In genomic region chr16:1422076-1422475, GRCh38 we compare ENCODE assay signal across 13 cellular contexts. TPM values are rescaled to one million over a fixed set of nuclear protein-coding genes. Genes with fewer than 3 reads are reported as not detected.
A peak's percentile ranks its signal among the peaks of the same experiment; 100 is the strongest.
DNase-seq lines count a peak whose midpoint lies in the region; ATAC-seq and TF ChIP-seq lines count a peak whose summit lies in the region.
"Had no signal": no experiment of that assay in that cellular context is flagged by ENCODE, and none has a peak within 500 bp of the region (broad histone marks: within the 10 kb centered on the region; RNA-seq: fewer than 3 reads in every experiment).

No MANE protein-coding gene starts in this region.

- no peak for DNase-seq in CD8-positive, alpha-beta memory T cell
- DNase-seq in Peyer's patch (no peak), endodermal cell (no peak), Kasumi-1 (lab: John Stamatoyannopoulos, UW) (no peak), GM20000 (ENCODE audit: low spot score) (no peak)
- DNase-seq in stimulated activated naive CD4-positive, alpha-beta T cell treated with Interleukin-2 at 50 U/mL for 16 hours (lab: John Stamatoyannopoulos, UW) = no peak
- DNase-seq: dorsolateral prefrontal cortex, heart right ventricle, NCI-H1694 treated with DMSO at 0.1 percent for 48 hours, T1000 had no signal

- H3K9me3 Mint-ChIP-seq in CD8-positive, alpha-beta memory T cell = no peaks in the 10 kb centered on the region
- peaks cover 5% of the 10 kb centered on the region for H3K9me3 Mint-ChIP-seq in endodermal cell

- CTCF ChIA-PET in CD8-positive, alpha-beta memory T cell (lab: Charles Lee) = interaction anchor here (1.4 kb wide), 1 partner anchor 10 kb away, joined by 3 read pairs; no protein-coding TSS in a partner anchor

- H3K4me3 Mint-ChIP-seq in CD8-positive, alpha-beta memory T cell = peak overlapping the region; percentile 24 to 97 (median 34)
- H3K4me3 Mint-ChIP-seq in endodermal cell = peak overlapping the region; percentile 81

- no peak for TF ChIP-seq CTCF in Peyer's patch (IDR thresholded peaks at IDR 0.05)
- TF ChIP-seq CTCF in endodermal cell (conservative IDR thresholded peaks at IDR 0.05) = no peak
- TF ChIP-seq CTCF in GM20000 (IDR thresholded peaks at IDR 0.05; ENCODE audit: extremely low read depth, missing control alignments) = no peak

- H3K4me1 ChIP-seq in CD8-positive, alpha-beta memory T cell (ENCODE audit: insufficient read depth, low read length) = peaks cover 11% of the 10 kb centered on the region
- H3K4me1 ChIP-seq in Peyer's patch (peaks cover 0 to 17% (median 11%) of the 10 kb centered on the region in 4 donors), endodermal cell (ENCODE audit: control insufficient read depth, insufficient read depth, low read length) (peaks cover 3% of the 10 kb centered on the region), rectal smooth muscle tissue (ENCODE audit: control insufficient read depth, insufficient read depth, low read length) (peaks cover 7% of the 10 kb centered on the region)

- peak overlapping the region; percentile 53 to 100 (median 98) for H3K27ac Mint-ChIP-seq in CD8-positive, alpha-beta memory T cell
- H3K27ac Mint-ChIP-seq in endodermal cell = peak overlapping the region; percentile 10

- H3K4me3 ChIP-seq in CD8-positive, alpha-beta memory T cell (ENCODE audit: low read length) = no peak overlapping the region
- H3K4me3 ChIP-seq in Peyer's patch (no peak overlapping the region), endodermal cell (ENCODE audit: low read length) (no peak overlapping the region), rectal smooth muscle tissue (ENCODE audit: low read length) (no peak overlapping the region)

- TF ChIP-seq POLR2A in Peyer's patch (IDR thresholded peaks at IDR 0.05) = no peak

- POLR2A ChIA-PET in CD8-positive, alpha-beta memory T cell (lab: Charles Lee) = interaction anchor here (0.8 to 1.7 kb wide), 2 partner anchors 52 to 256 kb away, joined by 3 to 9 read pairs; partner anchors contain the start of gene JPT2

- peaks cover 0 to 3% of the 10 kb centered on the region in 2 donors for H3K27me3 Mint-ChIP-seq in CD8-positive, alpha-beta memory T cell
- H3K27me3 Mint-ChIP-seq in endodermal cell (ENCODE audit: insufficient read depth) = no peaks in the 10 kb centered on the region

- H3K36me3 Mint-ChIP-seq in CD8-positive, alpha-beta memory T cell = peaks cover 0 to 10% (median 0%) of the 10 kb centered on the region in 3 donors
- no peaks in the 10 kb centered on the region for H3K36me3 Mint-ChIP-seq in endodermal cell (ENCODE audit: low read depth)

- H3K27me3 ChIP-seq in CD8-positive, alpha-beta memory T cell (ENCODE audit: insufficient read depth, low read length, poor library complexity, severe bottlenecking) = no peaks in the 10 kb centered on the region
- H3K27me3 ChIP-seq in Peyer's patch (no peaks in the 10 kb centered on the region), endodermal cell (ENCODE audit: control insufficient read depth, insufficient read depth, low read length, poor library complexity, severe bottlenecking) (no peaks in the 10 kb centered on the region), rectal smooth muscle tissue (ENCODE audit: control insufficient read depth, insufficient read depth, low read length) (no peaks in the 10 kb centered on the region)
- H3K27me3 ChIP-seq: dorsolateral prefrontal cortex, heart right ventricle had no signal

- no peak overlapping the region for H3K9ac ChIP-seq in endodermal cell (ENCODE audit: extremely low read depth, low read length, poor library complexity, severe bottlenecking)
- H3K9ac ChIP-seq in rectal smooth muscle tissue (ENCODE audit: low read length) = no peak overlapping the region

- H3K4me1 Mint-ChIP-seq in CD8-positive, alpha-beta memory T cell = peaks cover 9 to 21% (median 13%) of the 10 kb centered on the region in 3 donors
- peaks cover 6% of the 10 kb centered on the region for H3K4me1 Mint-ChIP-seq in endodermal cell

- no peaks in the 10 kb centered on the region for H3K36me3 ChIP-seq in CD8-positive, alpha-beta memory T cell (ENCODE audit: insufficient read depth, low read length)
- H3K36me3 ChIP-seq in Peyer's patch (no peaks in the 10 kb centered on the region), endodermal cell (ENCODE audit: control insufficient read depth, insufficient read depth, low read length) (peaks cover 4% of the 10 kb centered on the region), rectal smooth muscle tissue (ENCODE audit: control insufficient read depth, insufficient read depth, low read length) (no peaks in the 10 kb centered on the region)

- peak overlapping the region; percentile 93 for H3K27ac ChIP-seq in CD8-positive, alpha-beta memory T cell (ENCODE audit: low read depth, low read length)
- peak overlapping the region in 3 of 4 donors; percentile 90 to 95 (median 95) for H3K27ac ChIP-seq in Peyer's patch
- H3K27ac ChIP-seq in endodermal cell (ENCODE audit: low read depth, low read length) = no peak overlapping the region
- peak overlapping the region; percentile 90 for H3K27ac ChIP-seq in rectal smooth muscle tissue (ENCODE audit: low read depth, low read length)

- H3K9me3 ChIP-seq in CD8-positive, alpha-beta memory T cell (ENCODE audit: low read length) = no peaks in the 10 kb centered on the region
- no peaks in the 10 kb centered on the region for H3K9me3 ChIP-seq in Peyer's patch
- H3K9me3 ChIP-seq in endodermal cell (ENCODE audit: control insufficient read depth, low read length) = peaks cover 6% of the 10 kb centered on the region
- H3K9me3 ChIP-seq: heart right ventricle had no signal

- WGBS in endodermal cell (ENCODE audit: insufficient coverage in 1 of 2, insufficient read length in 1 of 2), 2 experiments = 90 to 96% methylated on average over 6 to 10 of the region's 10 CpGs

- no peak for ATAC-seq in HG02642 (IDR thresholded peaks at IDR 0.05; ENCODE audit: poor library complexity, unreplicated experiment)
- ATAC-seq: heart right ventricle had no signal

RNA-seq across cellular contexts. Expression of gene UQCC4, which starts 1.5 kb away (rescaled TPM):
- total RNA-seq in CD8-positive, alpha-beta memory T cell = 10 to 100 TPM; 27.0 to 27.2 TPM
- polyA plus RNA-seq in CD8-positive, alpha-beta memory T cell = 33.7 TPM
- total RNA-seq in Peyer's patch (10 to 100 TPM in 3 of 4 donors, 1 to 10 TPM in 1; 9.5 to 16.2 (median 13.3) TPM), endodermal cell (10 to 100 TPM in 1 of 2 donors, 1 to 10 TPM in 1; 9.2 to 10.9 TPM)
- polyA plus RNA-seq in endodermal cell (2013, experiment 1 of 2) = 17.1 TPM
- 13.9 TPM for polyA plus RNA-seq in endodermal cell (2013, experiment 2 of 2)

RNA-seq across cellular contexts. Expression of gene UNKL, which starts 7.6 kb away (rescaled TPM):
- 10 to 100 TPM; 32.9 to 38.0 TPM for total RNA-seq in CD8-positive, alpha-beta memory T cell
- polyA plus RNA-seq in CD8-positive, alpha-beta memory T cell = 8.1 TPM
- total RNA-seq in Peyer's patch (100 to 1,000 TPM in 1 of 4 donors, 10 to 100 TPM in 3; 10.9 to 113 (median 38.4) TPM), endodermal cell (10 to 100 TPM; 46.4 to 48.3 TPM)
- 17.5 TPM for polyA plus RNA-seq in endodermal cell (2013, experiment 1 of 2)
- polyA plus RNA-seq in endodermal cell (2013, experiment 2 of 2) = 19.7 TPM

RNA-seq across cellular contexts. Expression of gene PERCC1, which starts 8.8 kb away (rescaled TPM):
- under 1 TPM; 0.33 to 0.48 TPM for total RNA-seq in CD8-positive, alpha-beta memory T cell
- polyA plus RNA-seq in CD8-positive, alpha-beta memory T cell = not detected
- total RNA-seq in Peyer's patch (not detected), endodermal cell (under 1 TPM; 0.51 to 0.79 TPM)
- polyA plus RNA-seq in endodermal cell (2013, experiment 1 of 2) = not detected
- not detected for polyA plus RNA-seq in endodermal cell (2013, experiment 2 of 2)
- polyA plus RNA-seq: liver had no signal

RNA-seq across cellular contexts. Expression of gene CCDC154, which starts 22.3 kb away (rescaled TPM):
- total RNA-seq in CD8-positive, alpha-beta memory T cell = 1 to 10 TPM; 2.3 to 2.8 TPM
- polyA plus RNA-seq in CD8-positive, alpha-beta memory T cell = not detected
- 10 to 100 TPM in 1 of 4 donors, under 1 TPM in 3; 0.47 to 23.1 (median 0.73) TPM for total RNA-seq in Peyer's patch
- 1 to 10 TPM; 1.9 to 2.2 TPM for total RNA-seq in endodermal cell
- polyA plus RNA-seq in endodermal cell (2013, experiment 1 of 2) = 2.2 TPM
- polyA plus RNA-seq in endodermal cell (2013, experiment 2 of 2) = 1.9 TPM

RNA-seq across cellular contexts. Expression of gene CLCN7, which starts 52.8 kb away (rescaled TPM):
- 10 to 100 TPM; 52.8 to 59.1 TPM for total RNA-seq in CD8-positive, alpha-beta memory T cell
- 29.3 TPM for polyA plus RNA-seq in CD8-positive, alpha-beta memory T cell
- total RNA-seq in Peyer's patch (100 to 1,000 TPM in 2 of 4 donors, 10 to 100 TPM in 2; 95.1 to 194 (median 105) TPM), endodermal cell (10 to 100 TPM; 94.4 to 96.7 TPM)
- polyA plus RNA-seq in endodermal cell (2013, experiment 1 of 2) = 47.6 TPM
- 47.0 TPM for polyA plus RNA-seq in endodermal cell (2013, experiment 2 of 2)
